In the genomic region with DNA sequence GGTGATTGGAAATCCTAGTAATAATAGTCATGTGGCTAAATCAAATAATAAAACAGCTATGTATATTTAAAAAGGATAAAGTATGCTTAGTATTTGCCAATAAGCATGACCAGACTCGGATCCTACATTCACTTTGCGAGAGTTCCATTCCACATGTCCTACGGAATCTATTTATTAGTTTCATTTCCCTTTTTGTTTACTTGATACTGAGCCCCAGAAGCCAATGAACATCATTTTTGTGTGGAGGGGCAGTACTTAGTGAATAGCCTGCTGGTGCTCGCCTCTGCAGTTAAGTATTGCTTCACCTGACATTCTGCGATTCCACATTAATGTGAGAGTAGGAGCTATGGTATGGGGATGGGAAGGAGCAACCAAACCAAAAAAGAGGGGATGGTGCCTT, we compare ENCODE assay signal across 18 cellular contexts.
"Had no signal": no experiment of that assay in that cellular context is flagged by ENCODE, and none has a peak within 500 bp of the region (broad histone marks: within the 10 kb centered on the region; RNA-seq: fewer than 3 reads in every experiment).

No MANE protein-coding gene starts in this region.

- H3K27me3 ChIP-seq: hepatocyte, spleen had no signal

- H3K27me3 Mint-ChIP-seq: activated T-helper 17 cell treated with anti-CD3 and anti-CD28 coated beads, Interleukin-2, amount 50 U/mL, for 72 hours; stimulated activated naive CD8-positive, alpha-beta T cell treated with anti-CD3 and anti-CD28 coated beads, Interleukin-15, amount 100 ng/mL, for 72 hours had no signal

- FAIRE-seq: keratinocyte had no signal

- H3K4me3 Mint-ChIP-seq: activated CD4-positive, alpha-beta T cell treated with anti-CD3 and anti-CD28 coated beads, Interleukin-2, amount 10 ng/mL, durations not matched to agents 7 days and 5 days; activated T-helper 17 cell treated with anti-CD3 and anti-CD28 coated beads, Interleukin-2, amount 50 U/mL, for 72 hours; endodermal cell; memory B cell; natural killer cell; stimulated activated naive CD8-positive, alpha-beta T cell treated with anti-CD3 and anti-CD28 coated beads, Interleukin-15, amount 100 ng/mL, for 72 hours had no signal

- H3K4me1 Mint-ChIP-seq: memory B cell; stimulated activated naive CD8-positive, alpha-beta T cell treated with anti-CD3 and anti-CD28 coated beads, Interleukin-15, amount 100 ng/mL, for 72 hours had no signal

- H3K27ac Mint-ChIP-seq: activated CD4-positive, alpha-beta T cell treated with anti-CD3 and anti-CD28 coated beads, Interleukin-2, amount 10 ng/mL, durations not matched to agents 7 days and 5 days; activated T-helper 17 cell treated with anti-CD3 and anti-CD28 coated beads, Interleukin-2, amount 50 U/mL, for 72 hours; endodermal cell; memory B cell; natural killer cell; stimulated activated naive CD8-positive, alpha-beta T cell treated with anti-CD3 and anti-CD28 coated beads, Interleukin-15, amount 100 ng/mL, for 72 hours had no signal

- H3K27ac ChIP-seq: hepatocyte, left ventricle myocardium inferior, spleen, thoracic aorta had no signal

- H3K4me3 ChIP-seq: hepatocyte, left ventricle myocardium inferior, spleen, thoracic aorta had no signal

- H3K36me3 ChIP-seq: thoracic aorta had no signal

- H3K36me3 Mint-ChIP-seq: memory B cell, natural killer cell had no signal

- ATAC-seq: activated T-helper 17 cell treated with anti-CD3 and anti-CD28 coated beads, Interleukin-2, amount 50 U/mL, for 72 hours; natural killer cell; sciatic nerve; stimulated activated naive CD8-positive, alpha-beta T cell treated with anti-CD3 and anti-CD28 coated beads, Interleukin-15, amount 100 ng/mL, for 72 hours had no signal

- H3K9me3 Mint-ChIP-seq: activated CD4-positive, alpha-beta T cell treated with anti-CD3 and anti-CD28 coated beads, Interleukin-2, amount 10 ng/mL, durations not matched to agents 7 days and 5 days; activated T-helper 17 cell treated with anti-CD3 and anti-CD28 coated beads, Interleukin-2, amount 50 U/mL, for 72 hours; endodermal cell; memory B cell; natural killer cell; stimulated activated naive CD8-positive, alpha-beta T cell treated with anti-CD3 and anti-CD28 coated beads, Interleukin-15, amount 100 ng/mL, for 72 hours had no signal

- DNase-seq: activated CD4-positive, alpha-beta T cell treated with anti-CD3 and anti-CD28 coated beads, Interleukin-2, amount 10 ng/mL, durations not matched to agents 7 days and 5 days; activated CD4-positive, CD25-positive, alpha-beta regulatory T cell; activated CD8-positive, alpha-beta memory T cell treated with anti-CD3 and anti-CD28 coated beads for 24 hours; activated naive CD4-positive, alpha-beta T cell treated with Interleukin-2 at 50 U/mL for 16 hours; anterior cingulate cortex; endodermal cell; erythroblast; left ventricle myocardium inferior; natural killer cell; spleen; stimulated activated naive CD8-positive, alpha-beta T cell treated with anti-CD3 and anti-CD28 coated beads, Interleukin-15, amount 100 ng/mL, for 72 hours; T-helper 2 cell had no signal

- H3K9me3 ChIP-seq: left ventricle myocardium inferior, spleen, thoracic aorta had no signal

- H3K4me1 ChIP-seq: spleen had no signal
